Comparison of ENCODE assay signal across 8 cellular contexts in genomic region chr9:128920381-128921058, GRCh38. TPM values are rescaled to one million over a fixed set of nuclear protein-coding genes. Genes with fewer than 3 reads are reported as not detected.
DNase-seq lines count a peak whose midpoint lies in the region; ATAC-seq and TF ChIP-seq lines count a peak whose summit lies in the region.

Gene PHYHD1, plus strand, starts transcription at chr9:128920982. Its CDS starts 1,342 bp downstream, at chr9:128922324.

- no peaks in the 10 kb centered on the region for H3K9me3 ChIP-seq in right lobe of liver

- H3K4me3 ChIP-seq in right lobe of liver: peak within 1 kb of the TSS; percentile 64 to 76 (median 65)

- H3K27ac ChIP-seq in 22Rv1 (peak within 1 kb of the TSS; percentile 91), right lobe of liver (peak within 1 kb of the TSS; percentile 84 to 92 (median 88)), substantia nigra (ENCODE audit: low read depth, low read length, poor library complexity, severe bottlenecking) (peak within 1 kb of the TSS; percentile 71)

- 25% methylated on average over 8 of the region's 13 CpGs for WGBS in right lobe of liver (ENCODE audit: insufficient coverage, low coverage, low lambda C conversion rate, missing lambda C conversion rate)

- intact Hi-C loops in right lobe of liver (cut with DNase I): loop anchor here in 1 of 2 donors (5.0 kb wide), 1 partner anchor 38 kb away; the partner anchor contains the start of genes KYAT1 and LRRC8A

- ATAC-seq in right lobe of liver: peak; percentile 24 to 60 (median 48)
- ATAC-seq in HG02763 (IDR thresholded peaks at IDR 0.05; ENCODE audit: unreplicated experiment): no peak
- no peak for ATAC-seq in GM21529 (IDR thresholded peaks at IDR 0.05; ENCODE audit: unreplicated experiment)

- peaks cover 0 to 44% (median 21%) of the 10 kb centered on the region in 4 donors for H3K4me1 ChIP-seq in right lobe of liver

- H3K27me3 ChIP-seq in right lobe of liver: no peaks in the 10 kb centered on the region

- DNase-seq in NCI-H1092 treated with DMSO at 0.1 percent for 48 hours (lab: John Stamatoyannopoulos, UW): peak; percentile 86
- peak; percentile 39 for DNase-seq in cerebellar cortex (ENCODE audit: low spot score)
- peak; percentile 78 to 92 (median 90) for DNase-seq in right lobe of liver
- DNase-seq in substantia nigra (lab: John Stamatoyannopoulos, UW): peak in 43 of 49 donors; percentile 27 to 92 (median 73)
- DNase-seq in kidney glomerular epithelial cell (lab: John Stamatoyannopoulos, UW): no peak

- peaks cover 0 to 3% (median 0%) of the 10 kb centered on the region in 4 donors for H3K36me3 ChIP-seq in right lobe of liver

- TF ChIP-seq CTCF in 22Rv1 (IDR thresholded peaks at IDR 0.05) (no peak), right lobe of liver (IDR thresholded peaks at IDR 0.05) (no peak)

- peak; percentile 25 for TF ChIP-seq POLR2A in right lobe of liver (IDR thresholded peaks at IDR 0.05)

RNA-seq across cellular contexts. Expression of gene PHYHD1, which starts in this region (rescaled TPM):
- 10 to 100 TPM; 14.0 to 69.7 (median 38.2) TPM for total RNA-seq in right lobe of liver

Comparison
In these comparisons a context has a peak if more than half of its experiments do, and no peak if none do; other contexts are left out.
1. ATAC-seq: peak in right lobe of liver (4 of 4); none in HG02763 (single experiment) and GM21529 (single experiment).
2. Peak in every context shown above with its lines, with median percentiles within 50 percentile points of each other: H3K27ac ChIP-seq.